ENCODE assay signal across 8 cellular contexts in genomic region chr17:7022791-7023571, GRCh38. TPM values are rescaled to one million over a fixed set of nuclear protein-coding genes. Genes with fewer than 3 reads are reported as not detected.
DNase-seq lines count a peak whose midpoint lies in the region; ATAC-seq, FAIRE-seq and TF ChIP-seq lines count a peak whose summit lies in the region.
"Had no signal": no experiment of that assay in that cellular context is flagged by ENCODE, and none has a peak within 500 bp of the region (broad histone marks: within the 10 kb centered on the region; RNA-seq: fewer than 3 reads in every experiment).

Gene BCL6B, plus strand, starts transcription at chr17:7023050. Its CDS starts 622 bp downstream, at chr17:7023672.

- no peak for FAIRE-seq in kidney (lab: Jason Lieb, UNC)

- peak within 1 kb of the TSS; percentile 54 for H2AFZ ChIP-seq in MM.1S (ENCODE audit: low read length)

- TF ChIP-seq CTCF in MM.1S (IDR thresholded peaks at IDR 0.05; ENCODE audit: low read length), result no peak
- peak; percentile 6 for TF ChIP-seq CTCF in brain microvascular endothelial cell (IDR thresholded peaks at IDR 0.05; ENCODE audit: low read depth, low read length, missing control alignments)
- no peak for TF ChIP-seq CTCF in kidney (IDR thresholded peaks at IDR 0.05; ENCODE audit: borderline replicate concordance, extremely low read depth, insufficient read depth)
- TF ChIP-seq CTCF in testis (IDR thresholded peaks at IDR 0.05), result no peak

- peak within 1 kb of the TSS; percentile 35; the same call in 1 of the 2 replicates for H3K9ac ChIP-seq in MM.1S (ENCODE audit: low read length)
- peak within 1 kb of the TSS; percentile 44 to 72 for H3K9ac ChIP-seq in kidney (ENCODE audit: low read length in 2 of 2)

- intact Hi-C loops in kidney (cut with DNase I) (no loop called here), testis (cut with DNase I; ENCODE audit: low total_unique reads) (no loop called here)

- H3K9me2 ChIP-seq in MM.1S (replicated peaks; ENCODE audit: insufficient read depth, low read length), result no peaks in the 10 kb centered on the region

- H3K4me1 ChIP-seq in MM.1S (ENCODE audit: low read length) (peaks cover 11% of the 10 kb centered on the region), kidney (ENCODE audit: control insufficient read depth in 1 of 2, insufficient read depth in 1 of 2, low read depth in 1 of 2, low read length in 2 of 2) (peaks cover 7% of the 10 kb centered on the region in 2 donors), testis (peaks cover 8% of the 10 kb centered on the region)

- H3K27me3 ChIP-seq in MM.1S (replicated peaks; ENCODE audit: insufficient read depth, low read length) (no peaks in the 10 kb centered on the region), brain microvascular endothelial cell (replicated peaks) (no peaks in the 10 kb centered on the region), testis (no peaks in the 10 kb centered on the region)

- in situ Hi-C loops in brain microvascular endothelial cell (cut with HindIII; ENCODE audit: low pct_ligation_motif_present, low sequenced_read_pairs), result no loop called here

- H3K4me2 ChIP-seq in MM.1S (ENCODE audit: low read depth, low read length), result peak within 1 kb of the TSS; percentile 54

- H3K36me3 ChIP-seq in MM.1S (replicated peaks; ENCODE audit: insufficient read depth, low read length) (no peaks in the 10 kb centered on the region), brain microvascular endothelial cell (replicated peaks) (no peaks in the 10 kb centered on the region), kidney (ENCODE audit: control insufficient read depth in 1 of 2, insufficient read depth in 2 of 2, low read length in 2 of 2) (no peaks in the 10 kb centered on the region), testis (ENCODE audit: low read depth, missing control alignments) (no peaks in the 10 kb centered on the region)

- H4K20me1 ChIP-seq in MM.1S (ENCODE audit: insufficient read depth, low read length), result no peaks in the 10 kb centered on the region

- 6 to 9% methylated on average over 41 to 43 of the region's 46 CpGs for WGBS in testis, 2 donors

- DNase-seq in MM.1S (no peak), brain microvascular endothelial cell (no peak), kidney (no peak), testis (no peak), EL (no peak), NOMO-1 treated with DMSO at 0.1 percent for 48 hours (lab: John Stamatoyannopoulos, UW; ENCODE audit: unreplicated experiment) (no peak)

- H3F3A ChIP-seq in MM.1S (ENCODE audit: insufficient read depth, low read length), result peaks cover 8% of the 10 kb centered on the region; the same call in 1 of the 2 replicates

- ATAC-seq in GM19467 (IDR thresholded peaks at IDR 0.05; ENCODE audit: unreplicated experiment), result no peak

- H3K27ac ChIP-seq in MM.1S (ENCODE audit: low read length), result no peak within 1 kb of the TSS
- no peak within 1 kb of the TSS for H3K27ac ChIP-seq in brain microvascular endothelial cell
- peak within 1 kb of the TSS; percentile 87 to 90 for H3K27ac ChIP-seq in kidney (ENCODE audit: low read depth in 2 of 2, low read length in 2 of 2)
- peak within 1 kb of the TSS in 1 of 2 donors; percentile 33 for H3K27ac ChIP-seq in testis

- no peaks in the 10 kb centered on the region for H3K79me2 ChIP-seq in MM.1S (ENCODE audit: low read length)

- no peak for TF ChIP-seq POLR2A in testis (IDR thresholded peaks at IDR 0.05)

- peak within 1 kb of the TSS; percentile 51 for H3K4me3 ChIP-seq in MM.1S (ENCODE audit: low read length)
- H3K4me3 ChIP-seq in brain microvascular endothelial cell (ENCODE audit: low read depth, low read length), result peak within 1 kb of the TSS; percentile 30
- H3K4me3 ChIP-seq in kidney (ENCODE audit: low read length in 2 of 2), result peak within 1 kb of the TSS; percentile 46 to 58
- peak within 1 kb of the TSS; percentile 18 to 43 for H3K4me3 ChIP-seq in testis

- H3K9me3 ChIP-seq in MM.1S (replicated peaks; ENCODE audit: insufficient read depth, low read length), result no peaks in the 10 kb centered on the region
- H3K9me3 ChIP-seq in kidney (ENCODE audit: control insufficient read depth in 1 of 2, low read length in 2 of 2), result no peaks in the 10 kb centered on the region
- no peaks in the 10 kb centered on the region for H3K9me3 ChIP-seq in testis

RNA-seq across cellular contexts. Expression of gene BCL6B, which starts in this region (rescaled TPM):
- total RNA-seq in kidney (33.3 TPM), testis (1 to 10 TPM; 2.5 to 3.5 TPM)
- polyA plus RNA-seq in kidney (ENCODE audit: insufficient read depth, low read depth, low replicate concordance) (4.4 TPM), testis (ENCODE audit: insufficient read depth, low read depth, low replicate concordance) (4.6 TPM)
- total RNA-seq: HT1080 had no signal

Comparison
In these comparisons a context has a peak if more than half of its experiments do, and no peak if none do; other contexts are left out.
1. H3K27ac ChIP-seq: peak in kidney (2 of 2); none in MM.1S (single experiment) and brain microvascular endothelial cell (single experiment).
2. Peak in every context shown above with its lines, with median percentiles within 50 percentile points of each other: H3K4me3 ChIP-seq.